ENCODE assay signal across 10 cellular contexts in the genomic region with DNA sequence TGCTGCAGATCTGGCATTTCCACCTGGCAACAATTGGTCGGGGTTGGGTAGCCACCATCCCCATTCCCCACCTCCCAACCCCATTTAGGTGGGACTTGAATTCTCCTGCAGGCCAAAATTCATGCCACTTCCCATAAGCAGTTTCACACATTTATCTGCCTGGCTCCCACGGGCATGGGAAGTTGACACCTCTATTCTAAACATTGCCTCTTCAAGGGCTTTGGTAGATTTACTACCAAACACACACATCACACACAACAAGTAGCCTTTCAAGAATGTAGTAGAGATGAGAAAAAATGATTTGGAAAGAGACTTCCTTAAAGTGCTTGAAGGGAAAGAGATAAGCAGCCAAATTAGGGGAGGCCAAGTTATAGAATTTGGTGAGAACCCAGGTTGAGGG. TPM values are rescaled to one million over a fixed set of nuclear protein-coding genes. Genes with fewer than 3 reads are reported as not detected.
DNase-seq lines count a peak whose midpoint lies in the region; ATAC-seq and TF ChIP-seq lines count a peak whose summit lies in the region.
"Had no signal": no experiment of that assay in that cellular context is flagged by ENCODE, and none has a peak within 500 bp of the region (broad histone marks: within the 10 kb centered on the region; RNA-seq: fewer than 3 reads in every experiment).

No MANE protein-coding gene starts in this region.

- H3K27ac ChIP-seq in CD4-positive, alpha-beta memory T cell (ENCODE audit: low read depth, low read length): no peak overlapping the region

- no peaks in the 10 kb centered on the region for H3K9me3 ChIP-seq in CD4-positive, alpha-beta memory T cell (ENCODE audit: control insufficient read depth in 1 of 2, low read length in 2 of 2)

- peaks cover 13% of the 10 kb centered on the region in 2 donors for H3K36me3 Mint-ChIP-seq in CD4-positive, alpha-beta memory T cell
- H3K36me3 Mint-ChIP-seq in HFFc6 (ENCODE audit: low read depth): peaks cover 42% of the 10 kb centered on the region
- peaks cover 11% of the 10 kb centered on the region for H3K36me3 Mint-ChIP-seq in central memory CD8-positive, alpha-beta T cell (ENCODE audit: insufficient read depth)
- H3K36me3 Mint-ChIP-seq in natural killer cell treated with Interleukin-12 subunit alpha and Interleukin-12 subunit beta and Interleukin-15 and Interleukin-18, amount 100 ng/mL, for 72 hours: peaks cover 9% of the 10 kb centered on the region

- intact Hi-C loops in CD4-positive, alpha-beta memory T cell (cut with micrococcal nuclease): no loop called here

- H3K4me1 Mint-ChIP-seq in CD4-positive, alpha-beta memory T cell: peaks cover 24 to 45% (median 35%) of the 10 kb centered on the region in 4 donors
- H3K4me1 Mint-ChIP-seq in HFFc6 (ENCODE audit: low read depth): peaks cover 48% of the 10 kb centered on the region
- peaks cover 22% of the 10 kb centered on the region for H3K4me1 Mint-ChIP-seq in central memory CD8-positive, alpha-beta T cell
- peaks cover 18 to 30% of the 10 kb centered on the region in 2 donors for H3K4me1 Mint-ChIP-seq in natural killer cell treated with Interleukin-12 subunit alpha and Interleukin-12 subunit beta and Interleukin-15 and Interleukin-18, amount 100 ng/mL, for 72 hours (ENCODE audit: low read depth in 2 of 2)

- CTCF ChIA-PET in CD4-positive, alpha-beta memory T cell (lab: Charles Lee; ENCODE audit: partially characterized antibody): no interaction called here

- H3K36me3 ChIP-seq in CD4-positive, alpha-beta memory T cell (ENCODE audit: insufficient read depth, low read length): peaks cover 3% of the 10 kb centered on the region

- no peak for ATAC-seq in central memory CD8-positive, alpha-beta T cell (replicated peaks; ENCODE audit: extremely low read depth, poor library complexity, severe bottlenecking)
- no peak for ATAC-seq in natural killer cell treated with Interleukin-12 subunit alpha and Interleukin-12 subunit beta and Interleukin-15 and Interleukin-18, amount 100 ng/mL, for 72 hours

- POLR2A ChIA-PET in CD4-positive, alpha-beta memory T cell (lab: Charles Lee; ENCODE audit: partially characterized antibody): no interaction called here

- H3K4me1 ChIP-seq in CD4-positive, alpha-beta memory T cell (ENCODE audit: insufficient read depth, low read length): peaks cover 39% of the 10 kb centered on the region

- no peak for DNase-seq in CD4-positive, alpha-beta memory T cell
- DNase-seq in HFFc6 (no peak), dermis blood vessel endothelial cell (no peak), DMS153 (lab: John Stamatoyannopoulos, UW) (no peak), GM19240 (ENCODE audit: insufficient read length, low spot score) (no peak)
- DNase-seq in central memory CD8-positive, alpha-beta T cell (ENCODE audit: low spot score in 2 of 2): no peak
- DNase-seq in natural killer cell treated with Interleukin-12 subunit alpha and Interleukin-12 subunit beta and Interleukin-15 and Interleukin-18, amount 100 ng/mL, for 72 hours (ENCODE audit: low spot score): no peak
- DNase-seq in activated CD4-positive, alpha-beta T cell treated with anti-CD3 and anti-CD28 coated beads for 4 hours: no peak
- DNase-seq: effector CD8-positive, alpha-beta T cell; hypothalamus had no signal

- no peak for TF ChIP-seq CTCF in HFFc6 (IDR thresholded peaks at IDR 0.05)

- H3K4me3 ChIP-seq in CD4-positive, alpha-beta memory T cell (ENCODE audit: low read length in 2 of 2): no peak overlapping the region

- no peaks in the 10 kb centered on the region for H3K27me3 Mint-ChIP-seq in CD4-positive, alpha-beta memory T cell
- no peaks in the 10 kb centered on the region for H3K27me3 Mint-ChIP-seq in HFFc6 (ENCODE audit: insufficient read depth)
- no peaks in the 10 kb centered on the region for H3K27me3 Mint-ChIP-seq in central memory CD8-positive, alpha-beta T cell
- peaks cover 0 to 2% of the 10 kb centered on the region in 2 donors for H3K27me3 Mint-ChIP-seq in natural killer cell treated with Interleukin-12 subunit alpha and Interleukin-12 subunit beta and Interleukin-15 and Interleukin-18, amount 100 ng/mL, for 72 hours

- peaks cover 0 to 11% (median 6%) of the 10 kb centered on the region in 8 donors for H3K9me3 Mint-ChIP-seq in CD4-positive, alpha-beta memory T cell
- H3K9me3 Mint-ChIP-seq in HFFc6: peaks cover 13% of the 10 kb centered on the region
- H3K9me3 Mint-ChIP-seq in central memory CD8-positive, alpha-beta T cell: peaks cover 5% of the 10 kb centered on the region
- H3K9me3 Mint-ChIP-seq in natural killer cell treated with Interleukin-12 subunit alpha and Interleukin-12 subunit beta and Interleukin-15 and Interleukin-18, amount 100 ng/mL, for 72 hours: no peaks in the 10 kb centered on the region

- H3K27me3 ChIP-seq in CD4-positive, alpha-beta memory T cell (ENCODE audit: insufficient read depth, low read length): no peaks in the 10 kb centered on the region

- H3K4me3 Mint-ChIP-seq in CD4-positive, alpha-beta memory T cell: peak overlapping the region in 7 of 8 donors; percentile 16 to 79 (median 36)
- no peak overlapping the region for H3K4me3 Mint-ChIP-seq in HFFc6
- H3K4me3 Mint-ChIP-seq in central memory CD8-positive, alpha-beta T cell: peak overlapping the region; percentile 42
- H3K4me3 Mint-ChIP-seq in natural killer cell treated with Interleukin-12 subunit alpha and Interleukin-12 subunit beta and Interleukin-15 and Interleukin-18, amount 100 ng/mL, for 72 hours: peak overlapping the region; percentile 49

- peak overlapping the region; percentile 5 to 86 (median 53) for H3K27ac Mint-ChIP-seq in CD4-positive, alpha-beta memory T cell
- H3K27ac Mint-ChIP-seq in HFFc6: peak overlapping the region; percentile 75
- peak overlapping the region; percentile 52 for H3K27ac Mint-ChIP-seq in central memory CD8-positive, alpha-beta T cell (ENCODE audit: low read depth)
- H3K27ac Mint-ChIP-seq in natural killer cell treated with Interleukin-12 subunit alpha and Interleukin-12 subunit beta and Interleukin-15 and Interleukin-18, amount 100 ng/mL, for 72 hours: peak overlapping the region; percentile 44 to 53

RNA-seq across cellular contexts. Expression of gene ZBTB38, which starts 30.9 kb away (rescaled TPM):
- total RNA-seq in CD4-positive, alpha-beta memory T cell: 10 to 100 TPM; 86.6 to 87.8 TPM
- 100 to 1,000 TPM in 1 of 2 donors, 10 to 100 TPM in 1; 44.1 to 103 TPM for polyA plus RNA-seq in CD4-positive, alpha-beta memory T cell
- total RNA-seq in HFFc6 (2021; fragmentation: NEBNext Ultra II Directional; extraction: Animal tissue kit (Norgen Biotek cat#: 25700)): 100 to 1,000 TPM; 146 to 172 (median 158) TPM
- total RNA-seq in natural killer cell treated with Interleukin-12 subunit alpha and Interleukin-12 subunit beta and Interleukin-15 and Interleukin-18, amount 100 ng/mL, for 72 hours: 10 to 100 TPM; 24.5 to 29.5 TPM
- total RNA-seq in dermis blood vessel endothelial cell: 92.4 and 113 TPM in 2 replicates
